8 cellular contexts compared by ENCODE assay signal in the genomic region with DNA sequence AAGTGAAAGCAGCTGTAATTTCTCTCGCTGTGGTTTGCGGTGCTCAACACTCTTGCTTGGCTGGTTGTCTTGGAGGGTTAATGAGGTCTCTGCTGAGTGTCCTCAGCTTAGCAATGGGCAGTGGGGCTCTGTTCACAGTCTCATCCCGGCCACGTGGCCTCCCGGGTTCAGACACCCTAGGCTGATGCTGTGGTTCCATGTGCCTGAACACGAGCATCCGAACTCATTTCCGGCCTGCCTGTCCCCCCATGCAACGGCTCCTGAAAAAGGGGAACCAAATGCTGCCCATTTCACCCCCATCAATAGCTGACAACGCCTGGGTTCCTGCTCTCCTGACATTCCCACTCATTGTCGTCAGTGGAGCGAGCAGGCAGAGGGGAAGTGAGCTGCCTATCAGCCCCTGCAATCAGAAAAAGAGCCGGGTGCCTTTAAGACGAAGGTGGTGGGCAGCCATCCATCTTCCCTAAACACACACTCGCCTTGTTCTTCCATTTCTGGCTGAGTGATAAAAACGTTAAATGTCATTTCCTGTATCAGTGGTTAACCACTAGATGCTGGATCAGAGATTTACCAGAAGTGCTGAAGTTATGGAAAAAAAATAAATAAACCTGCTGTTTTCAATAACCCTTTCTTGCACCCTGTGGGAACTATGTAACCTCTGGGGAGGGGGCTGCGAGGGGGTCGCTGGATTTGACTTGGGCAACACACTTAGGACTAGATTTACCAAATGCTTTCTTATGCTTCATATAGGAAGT.
DNase-seq lines count a peak whose midpoint lies in the region; ATAC-seq and TF ChIP-seq lines count a peak whose summit lies in the region.

No MANE protein-coding gene starts in this region.

- ATAC-seq in HG03097 (IDR thresholded peaks at IDR 0.05; ENCODE audit: low FRiP score, unreplicated experiment) = peak; percentile 47
- peak; percentile 66 for ATAC-seq in SK-N-SH treated with all-trans-retinoic acid at 6 μM for 48 hours
- peak; percentile 40 for ATAC-seq in left lobe of liver

- DNase-seq in DMS79 treated with DMSO at 0.1 percent for 48 hours (lab: John Stamatoyannopoulos, UW) (peak; percentile 17), DMS79 (lab: John Stamatoyannopoulos, UW) (no peak), astrocyte of the hippocampus (ENCODE audit: low read depth, low spot score) (peak; percentile 80), left lobe of liver (ENCODE audit: low spot score) (no peak), DMS 273 treated with DMSO at 0.1 percent for 48 hours (lab: John Stamatoyannopoulos, UW) (no peak)
- DNase-seq in stimulated activated CD8-positive, alpha-beta memory T cell treated with anti-CD3 and anti-CD28 coated beads, Interleukin-12 subunit alpha, Interleukin-12 subunit beta, amount 100 ng/mL, for 4 hours (ENCODE audit: low read depth) = peak; percentile 21

TF ChIP-seq in SK-N-SH treated with all-trans-retinoic acid at 6 μM for 48 hours, 23 proteins besides CTCF, POLR2A, EP300 and RAD21:
- TF ChIP-seq TCF4 (CRISPR knock-in tag; IDR thresholded peaks at IDR 0.05; ENCODE audit: borderline replicate concordance) (no peak), GLIS3 (CRISPR knock-in tag; IDR thresholded peaks at IDR 0.05) (no peak), RARB (CRISPR knock-in tag; IDR thresholded peaks at IDR 0.05) (no peak), BACH2 (CRISPR knock-in tag; IDR thresholded peaks at IDR 0.05; ENCODE audit: borderline replicate concordance) (no peak), ESRRG (CRISPR knock-in tag; IDR thresholded peaks at IDR 0.05) (no peak), OSR1 (CRISPR knock-in tag; IDR thresholded peaks at IDR 0.05) (no peak), ISL1 (CRISPR knock-in tag; IDR thresholded peaks at IDR 0.05) (0 out of 2 replicates have a peak, but pooled peaks have one; percentile 26), ZNF8 (CRISPR knock-in tag; IDR thresholded peaks at IDR 0.05) (no peak), ZFP30 (CRISPR knock-in tag; IDR thresholded peaks at IDR 0.05) (no peak)
- TF ChIP-seq, protein P1, sequence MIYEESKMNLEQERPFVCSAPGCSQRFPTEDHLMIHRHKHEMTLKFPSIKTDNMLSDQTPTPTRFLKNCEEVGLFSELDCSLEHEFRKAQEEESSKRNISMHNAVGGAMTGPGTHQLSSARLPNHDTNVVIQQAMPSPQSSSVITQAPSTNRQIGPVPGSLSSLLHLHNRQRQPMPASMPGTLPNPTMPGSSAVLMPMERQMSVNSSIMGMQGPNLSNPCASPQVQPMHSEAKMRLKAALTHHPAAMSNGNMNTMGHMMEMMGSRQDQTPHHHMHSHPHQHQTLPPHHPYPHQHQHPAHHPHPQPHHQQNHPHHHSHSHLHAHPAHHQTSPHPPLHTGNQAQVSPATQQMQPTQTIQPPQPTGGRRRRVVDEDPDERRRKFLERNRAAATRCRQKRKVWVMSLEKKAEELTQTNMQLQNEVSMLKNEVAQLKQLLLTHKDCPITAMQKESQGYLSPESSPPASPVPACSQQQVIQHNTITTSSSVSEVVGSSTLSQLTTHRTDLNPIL (CRISPR knock-in tag; IDR thresholded peaks at IDR 0.05; ENCODE audit: low read depth) = no peak
- TF ChIP-seq, protein P2, sequence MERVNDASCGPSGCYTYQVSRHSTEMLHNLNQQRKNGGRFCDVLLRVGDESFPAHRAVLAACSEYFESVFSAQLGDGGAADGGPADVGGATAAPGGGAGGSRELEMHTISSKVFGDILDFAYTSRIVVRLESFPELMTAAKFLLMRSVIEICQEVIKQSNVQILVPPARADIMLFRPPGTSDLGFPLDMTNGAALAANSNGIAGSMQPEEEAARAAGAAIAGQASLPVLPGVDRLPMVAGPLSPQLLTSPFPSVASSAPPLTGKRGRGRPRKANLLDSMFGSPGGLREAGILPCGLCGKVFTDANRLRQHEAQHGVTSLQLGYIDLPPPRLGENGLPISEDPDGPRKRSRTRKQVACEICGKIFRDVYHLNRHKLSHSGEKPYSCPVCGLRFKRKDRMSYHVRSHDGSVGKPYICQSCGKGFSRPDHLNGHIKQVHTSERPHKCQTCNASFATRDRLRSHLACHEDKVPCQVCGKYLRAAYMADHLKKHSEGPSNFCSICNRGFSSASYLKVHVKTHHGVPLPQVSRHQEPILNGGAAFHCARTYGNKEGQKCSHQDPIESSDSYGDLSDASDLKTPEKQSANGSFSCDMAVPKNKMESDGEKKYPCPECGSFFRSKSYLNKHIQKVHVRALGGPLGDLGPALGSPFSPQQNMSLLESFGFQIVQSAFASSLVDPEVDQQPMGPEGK (CRISPR knock-in tag; IDR thresholded peaks at IDR 0.05; ENCODE audit: borderline replicate concordance) = 0 out of 2 replicates have a peak, but pooled peaks have one; percentile 37
- TF ChIP-seq, protein P3, sequence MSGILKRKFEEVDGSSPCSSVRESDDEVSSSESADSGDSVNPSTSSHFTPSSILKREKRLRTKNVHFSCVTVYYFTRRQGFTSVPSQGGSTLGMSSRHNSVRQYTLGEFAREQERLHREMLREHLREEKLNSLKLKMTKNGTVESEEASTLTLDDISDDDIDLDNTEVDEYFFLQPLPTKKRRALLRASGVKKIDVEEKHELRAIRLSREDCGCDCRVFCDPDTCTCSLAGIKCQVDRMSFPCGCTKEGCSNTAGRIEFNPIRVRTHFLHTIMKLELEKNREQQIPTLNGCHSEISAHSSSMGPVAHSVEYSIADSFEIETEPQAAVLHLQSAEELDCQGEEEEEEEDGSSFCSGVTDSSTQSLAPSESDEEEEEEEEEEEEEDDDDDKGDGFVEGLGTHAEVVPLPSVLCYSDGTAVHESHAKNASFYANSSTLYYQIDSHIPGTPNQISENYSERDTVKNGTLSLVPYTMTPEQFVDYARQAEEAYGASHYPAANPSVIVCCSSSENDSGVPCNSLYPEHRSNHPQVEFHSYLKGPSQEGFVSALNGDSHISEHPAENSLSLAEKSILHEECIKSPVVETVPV (CRISPR knock-in tag; IDR thresholded peaks at IDR 0.05) = no peak

Comparison
In these comparisons a context has a peak if more than half of its experiments do, and no peak if none do; other contexts are left out.
1. DNase-seq: peak in DMS79 treated with DMSO at 0.1 percent for 48 hours (single experiment), astrocyte of the hippocampus (single experiment) and stimulated activated CD8-positive, alpha-beta memory T cell treated with anti-CD3 and anti-CD28 coated beads, Interleukin-12 subunit alpha, Interleukin-12 subunit beta, amount 100 ng/mL, for 4 hours (single experiment); none in DMS79 (single experiment), left lobe of liver (single experiment) and DMS 273 treated with DMSO at 0.1 percent for 48 hours (single experiment).
2. Peak in every context shown above with its lines, with median percentiles within 50 percentile points of each other: ATAC-seq.